25 cellular contexts compared by ENCODE assay signal in the genomic region with DNA sequence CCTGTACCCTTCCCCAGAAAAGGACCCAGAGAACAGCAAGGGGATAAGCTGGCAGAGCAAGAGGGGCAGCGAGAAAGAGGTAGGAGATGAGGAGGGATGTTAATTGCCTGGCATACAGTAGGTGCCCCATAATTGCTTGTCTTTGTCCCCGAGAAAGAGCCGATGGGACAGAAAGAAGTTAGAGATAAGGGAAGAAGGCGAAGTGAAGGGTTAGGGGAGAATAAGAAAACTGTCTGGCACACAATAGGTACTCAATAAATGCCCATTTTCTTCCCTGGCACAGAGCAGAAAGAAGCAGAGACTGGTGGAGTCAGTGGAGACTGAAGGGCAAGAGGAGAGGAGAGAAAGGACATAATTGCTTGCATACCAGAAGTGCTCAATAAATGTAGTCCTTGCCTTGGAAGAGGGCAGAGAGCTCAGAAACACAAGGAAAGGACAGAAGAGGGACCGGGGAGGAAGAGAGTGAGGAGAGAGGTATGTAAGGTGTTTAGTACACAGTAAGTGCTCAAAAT. TPM values are rescaled to one million over a fixed set of nuclear protein-coding genes. Genes with fewer than 3 reads are reported as not detected.
"Had no signal": no experiment of that assay in that cellular context is flagged by ENCODE, and none has a peak within 500 bp of the region (broad histone marks: within the 10 kb centered on the region; RNA-seq: fewer than 3 reads in every experiment).

No MANE protein-coding gene starts in this region.

- H3K9me3 ChIP-seq: spleen, suprapubic skin had no signal

- H3K36me3 ChIP-seq: suprapubic skin had no signal

- H3K4me3 ChIP-seq: spleen, suprapubic skin, tibial nerve had no signal

- H3K4me1 ChIP-seq: suprapubic skin had no signal

- H3K27ac ChIP-seq: spleen, suprapubic skin, tibial nerve had no signal

- DNase-seq: activated CD4-positive, alpha-beta memory T cell treated with anti-CD3 and anti-CD28 coated beads for 36 hours; activated CD4-positive, alpha-beta T cell treated with anti-CD3 and anti-CD28 coated beads for 4 hours; activated CD4-positive, CD25-positive, alpha-beta regulatory T cell; activated gamma-delta T cell; activated naive CD4-positive, alpha-beta T cell treated with anti-CD3 and anti-CD28 coated beads, Interleukin-2, amount 50 U/mL, for 16 hours; activated T-cell treated with anti-CD3 and anti-CD28 coated beads, Interleukin-2, amount 50 U/mL, for 48 hours; caudate nucleus; effector CD8-positive, alpha-beta T cell; foreskin melanocyte; hippocampal formation; kidney glomerular epithelial cell; midbrain; nephron progenitor cell; retina; stimulated activated CD4-positive, alpha-beta T cell treated with anti-CD3 and anti-CD28 coated beads, Interleukin-4, amount 100 ng/mL, for 24 hours; T-cell; T1000 had no signal

- ATAC-seq: esophagus mucosa, left ventricle myocardium superior, T-cell had no signal

RNA-seq across cellular contexts. Expression of gene GARIN5A, which starts 18.4 kb away (rescaled TPM):
- total RNA-seq: aorta, tibial nerve had no signal
- polyA plus RNA-seq: aorta had no signal

RNA-seq across cellular contexts. Expression of gene ASPDH, which starts 18.6 kb away (rescaled TPM):
- total RNA-seq: activated CD4-positive, alpha-beta memory T cell treated with anti-CD3 and anti-CD28 coated beads for 36 hours; aorta; endothelial cell of umbilical vein; esophagus mucosa; left ventricle myocardium superior; omental fat pad; spleen; suprapubic skin; T-cell; tibial nerve had no signal
- polyA plus RNA-seq: endothelial cell of umbilical vein, spleen had no signal
